Comparison of ENCODE assay signal across 10 cellular contexts in genomic region chr5:59079622-59080620, GRCh38.
A peak's percentile ranks its signal among the peaks of the same experiment; 100 is the strongest.
DNase-seq lines count a peak whose midpoint lies in the region; ATAC-seq and TF ChIP-seq lines count a peak whose summit lies in the region.
"Had no signal": no experiment of that assay in that cellular context is flagged by ENCODE, and none has a peak within 500 bp of the region (broad histone marks: within the 10 kb centered on the region; RNA-seq: fewer than 3 reads in every experiment).

No MANE protein-coding gene starts in this region.

- no peak for TF ChIP-seq POLR2A in GM18505 (IDR thresholded peaks at IDR 0.05; ENCODE audit: borderline replicate concordance, extremely low read depth, insufficient read depth, insufficient read length)

- intact Hi-C loops in naive thymus-derived CD4-positive, alpha-beta T cell (cut with micrococcal nuclease), result no loop called here

- H3F3A ChIP-seq in SK-N-SH (replicated peaks; ENCODE audit: insufficient read depth), result no peaks in the 10 kb centered on the region

- peaks cover 9% of the 10 kb centered on the region for H3K79me1 ChIP-seq in trophoblast cell (ENCODE audit: low read length)

- H3K4me1 ChIP-seq in SK-N-SH (ENCODE audit: control insufficient read depth in 1 of 2, insufficient read depth in 2 of 2, low read depth in 1 of 2, low read length in 1 of 2), result peaks cover 0 to 8% of the 10 kb centered on the region in 2 experiments; a peak in 1 of 4 replicates
- H3K4me1 ChIP-seq in trophoblast cell (ENCODE audit: control insufficient read depth in 1 of 2, insufficient read depth in 2 of 2, low read length in 2 of 2), result peaks cover 5 to 10% of the 10 kb centered on the region in 2 experiments
- H3K4me1 ChIP-seq in naive thymus-derived CD4-positive, alpha-beta T cell (ENCODE audit: control insufficient read depth in 2 of 2, insufficient read depth in 2 of 2, low read length in 2 of 2), result no peaks in the 10 kb centered on the region
- H3K4me1 ChIP-seq: prostate gland had no signal

- peaks cover 0 to 3% (median 0%) of the 10 kb centered on the region in 11 donors for H3K9me3 Mint-ChIP-seq in naive thymus-derived CD4-positive, alpha-beta T cell

- no peaks in the 10 kb centered on the region for H3K36me3 ChIP-seq in SK-N-SH (replicated peaks in 1 of 2; ENCODE audit: control insufficient read depth in 1 of 2, insufficient read depth in 2 of 2, low read length in 1 of 2)
- peaks cover 0 to 2% of the 10 kb centered on the region in 2 experiments for H3K36me3 ChIP-seq in trophoblast cell (ENCODE audit: control insufficient read depth in 1 of 2, insufficient read depth in 2 of 2, low read length in 2 of 2)
- H3K36me3 ChIP-seq in naive thymus-derived CD4-positive, alpha-beta T cell (ENCODE audit: control insufficient read depth in 2 of 3, insufficient read depth in 3 of 3, low read length in 3 of 3), result no peaks in the 10 kb centered on the region
- H3K36me3 ChIP-seq: esophagus muscularis mucosa, prostate gland had no signal

- H4K8ac ChIP-seq in trophoblast cell (ENCODE audit: low read depth, low read length), result no peak overlapping the region

- H3K27ac ChIP-seq in SK-N-SH (ENCODE audit: low read depth in 2 of 2, low read length in 1 of 2) (no peak overlapping the region; a peak in 2 of 4 replicates), trophoblast cell (ENCODE audit: low read depth, low read length) (peak overlapping the region; percentile 82)
- no peak overlapping the region for H3K27ac ChIP-seq in naive thymus-derived CD4-positive, alpha-beta T cell (ENCODE audit: low read depth, low read length)
- H3K27ac ChIP-seq: prostate gland had no signal

- no peak for TF ChIP-seq RAD21 in SK-N-SH (IDR thresholded peaks at IDR 0.05; ENCODE audit: low read length)

- H3K9me2 ChIP-seq in SK-N-SH, result no peaks in the 10 kb centered on the region

- CTCF ChIA-PET in SK-N-SH (lab: Yijun Ruan, JAX), result no interaction called here
- CTCF ChIA-PET in naive thymus-derived CD4-positive, alpha-beta T cell (lab: Charles Lee), result interaction anchor here (0.8 kb wide), 1 partner anchor 11 kb away, joined by 3 read pairs; no protein-coding TSS in a partner anchor

- H4K20me1 ChIP-seq in SK-N-SH (ENCODE audit: insufficient read depth), result no peaks in the 10 kb centered on the region

- peak overlapping the region; percentile 39 for H2BK120ac ChIP-seq in trophoblast cell (ENCODE audit: insufficient read depth, low read length, poor library complexity)

- H3K4me2 ChIP-seq in SK-N-SH (no peak overlapping the region), trophoblast cell (ENCODE audit: low read length) (peak overlapping the region; percentile 4)

- peak overlapping the region; percentile 88 for H2BK5ac ChIP-seq in trophoblast cell (ENCODE audit: low read depth, low read length, poor library complexity)

- no peak overlapping the region for H4K91ac ChIP-seq in trophoblast cell (ENCODE audit: low read depth, low read length)

- H3K14ac ChIP-seq in trophoblast cell (ENCODE audit: low read length), result peak overlapping the region; percentile 40

- ATAC-seq in naive thymus-derived CD4-positive, alpha-beta T cell, result no peak
- ATAC-seq in GM18505 (IDR thresholded peaks at IDR 0.05; ENCODE audit: unreplicated experiment), result no peak

- H3K27me3 ChIP-seq in SK-N-SH (ENCODE audit: insufficient read depth), result no peaks in the 10 kb centered on the region
- no peaks in the 10 kb centered on the region for H3K27me3 ChIP-seq in trophoblast cell (ENCODE audit: insufficient read depth, low read length)
- H3K27me3 ChIP-seq in naive thymus-derived CD4-positive, alpha-beta T cell (ENCODE audit: control insufficient read depth in 2 of 2, insufficient read depth in 2 of 2, low read length in 2 of 2), result no peaks in the 10 kb centered on the region
- H3K27me3 ChIP-seq: esophagus muscularis mucosa had no signal

- no peak for TF ChIP-seq EP300 in SK-N-SH (IDR thresholded peaks at IDR 0.05; ENCODE audit: borderline replicate concordance in 1 of 2, low read depth in 1 of 2, low read length in 1 of 2)

- H3K18ac ChIP-seq in trophoblast cell (ENCODE audit: low read length), result peak overlapping the region; percentile 3

- H3K4me1 Mint-ChIP-seq in naive thymus-derived CD4-positive, alpha-beta T cell, result peaks cover 0 to 9% (median 0%) of the 10 kb centered on the region in 7 donors

- H4K12ac ChIP-seq in trophoblast cell (ENCODE audit: low read depth, low read length), result no peak overlapping the region

- H3K4me3 Mint-ChIP-seq in naive thymus-derived CD4-positive, alpha-beta T cell, result no peak overlapping the region

- no peak overlapping the region for H3K23ac ChIP-seq in trophoblast cell (ENCODE audit: low read length)

- H3K36me3 Mint-ChIP-seq in naive thymus-derived CD4-positive, alpha-beta T cell, result peaks cover 0 to 4% (median 0%) of the 10 kb centered on the region in 5 donors

- WGBS in SK-N-SH (ENCODE audit: low lambda C conversion rate), result 67% methylated on average over 7 of the region's 7 CpGs
- no CpG with 5 or more reads among the region's 7 CpGs for WGBS in trophoblast cell (ENCODE audit: extremely low coverage, insufficient coverage, insufficient read length)

- TF ChIP-seq CTCF in SK-N-SH (IDR thresholded peaks at IDR 0.05), result no peak

- no peak overlapping the region for H3K27ac Mint-ChIP-seq in naive thymus-derived CD4-positive, alpha-beta T cell

- H2AFZ ChIP-seq in SK-N-SH (ENCODE audit: low read depth), result no peak overlapping the region
- no peak overlapping the region for H2AFZ ChIP-seq in trophoblast cell (ENCODE audit: insufficient read depth, low read length, poor library complexity)

- H3K4me3 ChIP-seq in SK-N-SH (ENCODE audit: low read depth in 2 of 2, low read length in 1 of 2), result no peak overlapping the region
- no peak overlapping the region for H3K4me3 ChIP-seq in trophoblast cell (ENCODE audit: low read depth, low read length)
- no peak overlapping the region for H3K4me3 ChIP-seq in naive thymus-derived CD4-positive, alpha-beta T cell (ENCODE audit: low read length)
- H3K4me3 ChIP-seq: esophagus muscularis mucosa, prostate gland had no signal

- no peaks in the 10 kb centered on the region for H3K79me2 ChIP-seq in SK-N-SH (ENCODE audit: insufficient read depth)
- H3K79me2 ChIP-seq in trophoblast cell (ENCODE audit: control insufficient read depth, insufficient read depth, low read length, poor library complexity), result no peaks in the 10 kb centered on the region

- H3K4ac ChIP-seq in trophoblast cell (ENCODE audit: low read depth, low read length), result no peak overlapping the region

- POLR2A ChIA-PET in SK-N-SH (lab: Yijun Ruan, JAX), result no interaction called here
- POLR2A ChIA-PET in naive thymus-derived CD4-positive, alpha-beta T cell (lab: Charles Lee), result no interaction called here

- H3K9me3 ChIP-seq in SK-N-SH (no peaks in the 10 kb centered on the region), trophoblast cell (ENCODE audit: insufficient read depth, low read depth, low read length) (no peaks in the 10 kb centered on the region)
- no peaks in the 10 kb centered on the region for H3K9me3 ChIP-seq in naive thymus-derived CD4-positive, alpha-beta T cell (ENCODE audit: control insufficient read depth in 2 of 3, low read length in 3 of 3)
- H3K9me3 ChIP-seq: esophagus muscularis mucosa, prostate gland had no signal

- H2BK12ac ChIP-seq in trophoblast cell (ENCODE audit: low read length), result no peak overlapping the region

- no peak overlapping the region for H2AK5ac ChIP-seq in trophoblast cell (ENCODE audit: low read length)

- peak; percentile 95 for DNase-seq in EL
- no peak for DNase-seq in SK-N-SH
- peak; percentile 94 for DNase-seq in glomerular visceral epithelial cell (ENCODE audit: extremely low spot score)
- peak; percentile 58 to 68 for DNase-seq in trophoblast cell
- DNase-seq in naive thymus-derived CD4-positive, alpha-beta T cell, result no peak
- no peak for DNase-seq in NCI-H2171 treated with DMSO at 0.1 percent for 48 hours (lab: John Stamatoyannopoulos, UW)
- DNase-seq in NCI-H1092 (lab: John Stamatoyannopoulos, UW), result no peak

- peaks cover 0 to 20% (median 6%) of the 10 kb centered on the region in 5 donors for H3K27me3 Mint-ChIP-seq in naive thymus-derived CD4-positive, alpha-beta T cell

- H3K9ac ChIP-seq in SK-N-SH (no peak overlapping the region), trophoblast cell (ENCODE audit: low read length) (no peak overlapping the region)

TF ChIP-seq in SK-N-SH, 30 proteins besides CTCF, POLR2A, EP300 and RAD21:
- peak; percentile 64 for TF ChIP-seq TCF12 (IDR thresholded peaks at IDR 0.05)
- TF ChIP-seq, protein P1, sequence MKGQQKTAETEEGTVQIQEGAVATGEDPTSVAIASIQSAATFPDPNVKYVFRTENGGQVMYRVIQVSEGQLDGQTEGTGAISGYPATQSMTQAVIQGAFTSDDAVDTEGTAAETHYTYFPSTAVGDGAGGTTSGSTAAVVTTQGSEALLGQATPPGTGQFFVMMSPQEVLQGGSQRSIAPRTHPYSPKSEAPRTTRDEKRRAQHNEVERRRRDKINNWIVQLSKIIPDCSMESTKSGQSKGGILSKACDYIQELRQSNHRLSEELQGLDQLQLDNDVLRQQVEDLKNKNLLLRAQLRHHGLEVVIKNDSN (IDR thresholded peaks at IDR 0.05; ENCODE audit: borderline replicate concordance, low read depth), result no peak
- TF ChIP-seq SIN3A (IDR thresholded peaks at IDR 0.05; ENCODE audit: borderline replicate concordance, low read depth, low read length), result 0 out of 2 replicates have a peak, but pooled peaks have one; percentile 48
- TF ChIP-seq NFIC (IDR thresholded peaks at IDR 0.05; ENCODE audit: borderline replicate concordance), result peak; percentile 18; the same call in 1 of the 2 replicates
- no peak for TF ChIP-seq YY1 (IDR thresholded peaks at IDR 0.05; ENCODE audit: low read depth)
- peak; percentile 25; the same call in 1 of the 2 replicates for TF ChIP-seq PBX3 (IDR thresholded peaks at IDR 0.05)
- no peak for TF ChIP-seq NRF1 (IDR thresholded peaks at IDR 0.05; ENCODE audit: low read depth, low read length)

Comparison
In these comparisons a context has a peak if more than half of its experiments do, and no peak if none do; other contexts are left out.
1. DNase-seq: peak in EL (single experiment), glomerular visceral epithelial cell (single experiment) and trophoblast cell (2 of 2); none in SK-N-SH (single experiment), naive thymus-derived CD4-positive, alpha-beta T cell (0 of 9), NCI-H2171 treated with DMSO at 0.1 percent for 48 hours (single experiment) and NCI-H1092 (single experiment).